ENCODE assay signal across 14 cellular contexts in genomic region chr7:133827707-133828580, GRCh38.
DNase-seq lines count a peak whose midpoint lies in the region; ATAC-seq lines count a peak whose summit lies in the region.
"Had no signal": no experiment of that assay in that cellular context is flagged by ENCODE, and none has a peak within 500 bp of the region (broad histone marks: within the 10 kb centered on the region; RNA-seq: fewer than 3 reads in every experiment).

No MANE protein-coding gene starts in this region.

- no peak overlapping the region for H3K23ac ChIP-seq in mesenchymal stem cell (ENCODE audit: low read length in 2 of 2)

- H3K27me3 ChIP-seq in mesenchymal stem cell (ENCODE audit: control insufficient read depth in 1 of 2, insufficient read depth in 1 of 2, low read length in 2 of 2): no peaks in the 10 kb centered on the region

- H2BK15ac ChIP-seq in mesenchymal stem cell (ENCODE audit: low read depth, poor library complexity, severe bottlenecking): no peak overlapping the region

- DNase-seq in mesenchymal stem cell (no peak), hippocampal formation (lab: John Stamatoyannopoulos, UW) (no peak)
- no peak for DNase-seq in activated naive CD4-positive, alpha-beta T cell treated with anti-CD3 and anti-CD28 coated beads, Interleukin-2, amount 50 U/mL, for 16 hours
- DNase-seq: activated CD4-positive, CD25-positive, alpha-beta regulatory T cell treated with anti-CD3 and anti-CD28 coated beads, Interleukin-2, amount 50 U/mL, for 72 hours; activated effector memory CD4-positive, alpha-beta T cell treated with anti-CD3 and anti-CD28 coated beads, Interleukin-2, amount 50 U/mL, for 16 hours; caudate nucleus; mucosa of descending colon; NCI-H1694; substantia nigra; SW 1271 had no signal

- no peak overlapping the region for H2BK12ac ChIP-seq in mesenchymal stem cell (ENCODE audit: low read length in 2 of 2)

- H3K4ac ChIP-seq in mesenchymal stem cell (ENCODE audit: low read depth in 1 of 2, low read length in 2 of 2): no peak overlapping the region

- peak overlapping the region; percentile 99 for H3K27ac ChIP-seq in mesenchymal stem cell (ENCODE audit: low read length, poor library complexity, severe bottlenecking)

- no peak overlapping the region for H2BK5ac ChIP-seq in mesenchymal stem cell (ENCODE audit: low read depth, low read length, poor library complexity, severe bottlenecking)

- no peak overlapping the region for H3K18ac ChIP-seq in mesenchymal stem cell (ENCODE audit: low read depth in 1 of 2, low read length in 2 of 2)

- H3K9ac ChIP-seq in mesenchymal stem cell (ENCODE audit: low read length): no peak overlapping the region

- no peak overlapping the region for H2BK120ac ChIP-seq in mesenchymal stem cell (ENCODE audit: low read depth, low read length)

- no peaks in the 10 kb centered on the region for H3K9me3 ChIP-seq in mesenchymal stem cell (ENCODE audit: control insufficient read depth, low read length)
- H3K9me3 ChIP-seq: mucosa of descending colon had no signal

- no peak overlapping the region for H4K8ac ChIP-seq in mesenchymal stem cell (ENCODE audit: low read length)

- no peak overlapping the region for H3K14ac ChIP-seq in mesenchymal stem cell (ENCODE audit: low read length in 2 of 2)

- H4K91ac ChIP-seq in mesenchymal stem cell (ENCODE audit: low read length): no peak overlapping the region

- no peak overlapping the region for H2AFZ ChIP-seq in mesenchymal stem cell (ENCODE audit: low read depth, low read length)

- H3K79me1 ChIP-seq in mesenchymal stem cell (replicated peaks; ENCODE audit: low read length, poor library complexity, severe bottlenecking): peaks cover 3% of the 10 kb centered on the region

- no peak overlapping the region for H3K4me2 ChIP-seq in mesenchymal stem cell (ENCODE audit: low read length, poor library complexity, severe bottlenecking)

- 79% methylated on average over 7 of the region's 7 CpGs for WGBS in mesenchymal stem cell

- H3K4me1 ChIP-seq in mesenchymal stem cell (ENCODE audit: control insufficient read depth, insufficient read depth, low read depth, low read length): peaks cover 2% of the 10 kb centered on the region

- H3K4me3 ChIP-seq in mesenchymal stem cell (ENCODE audit: insufficient read depth in 1 of 2, low read depth in 1 of 2, low read length in 2 of 2): no peak overlapping the region
- H3K4me3 ChIP-seq: mucosa of descending colon had no signal

- peaks cover 0 to 2% of the 10 kb centered on the region in 2 experiments for H3K36me3 ChIP-seq in mesenchymal stem cell (ENCODE audit: control insufficient read depth in 1 of 2, insufficient read depth in 2 of 2, low read depth in 1 of 2, low read length in 2 of 2)

- ATAC-seq in GM18858 (IDR thresholded peaks at IDR 0.05; ENCODE audit: unreplicated experiment): peak; percentile 46
- ATAC-seq in GM21515 (IDR thresholded peaks at IDR 0.05; ENCODE audit: unreplicated experiment): peak; percentile 64
- peak; percentile 45 for ATAC-seq in HG03571 (IDR thresholded peaks at IDR 0.05; ENCODE audit: unreplicated experiment)
- ATAC-seq in HG03280 (IDR thresholded peaks at IDR 0.05; ENCODE audit: unreplicated experiment): no peak
- ATAC-seq: mucosa of descending colon had no signal

- H2AK5ac ChIP-seq in mesenchymal stem cell (ENCODE audit: low read length, severe bottlenecking): peak overlapping the region; percentile 80
